Comparison of ENCODE assay signal across 9 cellular contexts in the genomic region with DNA sequence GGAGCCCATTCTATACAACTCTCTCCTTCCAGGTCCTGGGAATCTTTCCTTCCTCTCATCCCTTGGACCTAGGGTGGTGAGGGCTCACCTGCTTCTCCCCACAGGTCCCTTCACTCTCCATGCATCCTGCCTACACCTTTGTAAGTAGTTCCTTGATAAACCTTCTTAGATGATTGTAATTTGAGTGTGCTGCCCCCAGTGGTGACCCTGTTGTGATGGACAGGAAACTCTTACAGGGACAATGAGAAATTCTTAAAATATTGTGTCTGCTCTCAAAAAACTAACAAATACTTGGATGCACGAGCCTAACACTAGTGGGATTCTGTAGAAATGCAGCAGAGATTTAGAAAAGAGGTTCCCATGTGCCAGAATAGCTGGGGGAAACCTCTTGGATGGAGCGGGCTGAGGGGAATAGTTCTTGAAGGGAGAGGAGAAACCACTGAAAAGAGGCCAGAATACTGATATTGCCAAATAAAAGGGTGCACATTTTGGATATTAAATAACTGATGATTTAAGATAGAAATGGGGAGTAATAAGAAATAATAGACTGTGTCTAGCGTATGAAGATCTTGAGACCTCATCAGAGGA. TPM values are rescaled to one million over a fixed set of nuclear protein-coding genes. Genes with fewer than 3 reads are reported as not detected.
DNase-seq lines count a peak whose midpoint lies in the region; ATAC-seq and TF ChIP-seq lines count a peak whose summit lies in the region.
"Had no signal": no experiment of that assay in that cellular context is flagged by ENCODE, and none has a peak within 500 bp of the region (broad histone marks: within the 10 kb centered on the region; RNA-seq: fewer than 3 reads in every experiment).

No MANE protein-coding gene starts in this region.

- H3K4me1 ChIP-seq in OCI-LY3 (ENCODE audit: low read length): peaks cover 7% of the 10 kb centered on the region

- H3K27me3 ChIP-seq in OCI-LY3 (ENCODE audit: low read depth, low read length): no peaks in the 10 kb centered on the region

- no peaks in the 10 kb centered on the region for H3K9me3 Mint-ChIP-seq in endothelial cell (ENCODE audit: unreplicated experiment)
- no peaks in the 10 kb centered on the region for H3K9me3 Mint-ChIP-seq in stimulated activated effector memory CD8-positive, alpha-beta T cell treated with anti-CD3 and anti-CD28 coated beads, Interleukin-12 subunit alpha, Interleukin-12 subunit beta, amount 100 ng/mL, for 72 hours
- H3K9me3 Mint-ChIP-seq: activated T-cell treated with anti-CD3 and anti-CD28 coated beads, Interleukin-2, amount 50 U/mL, for 4 hours had no signal

- no peaks in the 10 kb centered on the region for H3K9me3 ChIP-seq in OCI-LY3 (ENCODE audit: insufficient read depth, low read length)

- no peaks in the 10 kb centered on the region for H4K20me1 ChIP-seq in OCI-LY3 (ENCODE audit: insufficient read depth, low read length)

- peak; percentile 38 for DNase-seq in ACHN
- no peak for DNase-seq in endothelial cell (ENCODE audit: low spot score)
- no peak for DNase-seq in stimulated activated effector memory CD8-positive, alpha-beta T cell treated with anti-CD3 and anti-CD28 coated beads, Interleukin-12 subunit alpha, Interleukin-12 subunit beta, amount 100 ng/mL, for 72 hours (ENCODE audit: low spot score in 2 of 2)
- no peak for DNase-seq in amniotic stem cell (lab: John Stamatoyannopoulos, UW)
- no peak for DNase-seq in COR-L47 (lab: John Stamatoyannopoulos, UW)
- DNase-seq: activated T-cell treated with anti-CD3 and anti-CD28 coated beads, Interleukin-2, amount 50 U/mL, for 4 hours had no signal

- no peak overlapping the region for H3K4me2 ChIP-seq in OCI-LY3 (ENCODE audit: low read length)

- H2AFZ ChIP-seq in OCI-LY3 (ENCODE audit: low read depth, low read length): no peak overlapping the region

- no peaks in the 10 kb centered on the region for H3K27me3 Mint-ChIP-seq in endothelial cell (ENCODE audit: unreplicated experiment)

- in situ Hi-C loops in ACHN (cut with HindIII; ENCODE audit: low pct_ligation_motif_present, low pct_unique_long_range_greater_than_20kb, low sequenced_read_pairs): no loop called here

- peak; percentile 62 for ATAC-seq in GM18909 (IDR thresholded peaks at IDR 0.05; ENCODE audit: poor library complexity, unreplicated experiment)
- ATAC-seq in stimulated activated effector memory CD8-positive, alpha-beta T cell treated with anti-CD3 and anti-CD28 coated beads, Interleukin-12 subunit alpha, Interleukin-12 subunit beta, amount 100 ng/mL, for 72 hours: peak; percentile 55
- no peak for ATAC-seq in GM18861 (IDR thresholded peaks at IDR 0.05; ENCODE audit: unreplicated experiment)

- H3K79me2 ChIP-seq in OCI-LY3 (ENCODE audit: low read length): peaks cover 8% of the 10 kb centered on the region

- peaks cover 3% of the 10 kb centered on the region for H3K4me1 Mint-ChIP-seq in endothelial cell (ENCODE audit: unreplicated experiment)
- H3K4me1 Mint-ChIP-seq in stimulated activated effector memory CD8-positive, alpha-beta T cell treated with anti-CD3 and anti-CD28 coated beads, Interleukin-12 subunit alpha, Interleukin-12 subunit beta, amount 100 ng/mL, for 72 hours: peaks cover 2% of the 10 kb centered on the region

- H3K4me3 ChIP-seq in OCI-LY3 (ENCODE audit: low read length): no peak overlapping the region

- no peaks in the 10 kb centered on the region for H3K36me3 Mint-ChIP-seq in endothelial cell (ENCODE audit: low read depth, unreplicated experiment)
- H3K36me3 Mint-ChIP-seq in stimulated activated effector memory CD8-positive, alpha-beta T cell treated with anti-CD3 and anti-CD28 coated beads, Interleukin-12 subunit alpha, Interleukin-12 subunit beta, amount 100 ng/mL, for 72 hours: peaks cover 18% of the 10 kb centered on the region

- H3K27ac Mint-ChIP-seq in endothelial cell (ENCODE audit: unreplicated experiment): peak overlapping the region; percentile 11
- H3K27ac Mint-ChIP-seq in stimulated activated effector memory CD8-positive, alpha-beta T cell treated with anti-CD3 and anti-CD28 coated beads, Interleukin-12 subunit alpha, Interleukin-12 subunit beta, amount 100 ng/mL, for 72 hours: no peak overlapping the region

- H3K9ac ChIP-seq in OCI-LY3 (ENCODE audit: low read length): no peak overlapping the region

- no peak overlapping the region for H3K4me3 Mint-ChIP-seq in endothelial cell (ENCODE audit: unreplicated experiment)
- no peak overlapping the region for H3K4me3 Mint-ChIP-seq in stimulated activated effector memory CD8-positive, alpha-beta T cell treated with anti-CD3 and anti-CD28 coated beads, Interleukin-12 subunit alpha, Interleukin-12 subunit beta, amount 100 ng/mL, for 72 hours
- H3K4me3 Mint-ChIP-seq: activated T-cell treated with anti-CD3 and anti-CD28 coated beads, Interleukin-2, amount 50 U/mL, for 4 hours had no signal

- no peak overlapping the region for H3K27ac ChIP-seq in OCI-LY3 (ENCODE audit: low read length)

- TF ChIP-seq CTCF in OCI-LY3 (IDR thresholded peaks at IDR 0.05; ENCODE audit: low read depth, low read length) (peak; percentile 76), endothelial cell (IDR thresholded peaks at IDR 0.05; ENCODE audit: unreplicated experiment) (peak; percentile 50)

- H3K36me3 ChIP-seq in OCI-LY3 (replicated peaks; ENCODE audit: low read depth, low read length): peaks cover 24% of the 10 kb centered on the region

RNA-seq across cellular contexts. Expression of a gene that starts 6.7 kb away (rescaled TPM):
- 16.8 TPM for total RNA-seq in endothelial cell (ENCODE audit: unreplicated experiment)
